ENCODE assay signal across 26 cellular contexts in genomic region chr3:171569571-171570132, GRCh38.
DNase-seq lines count a peak whose midpoint lies in the region; ATAC-seq, FAIRE-seq and TF ChIP-seq lines count a peak whose summit lies in the region.
"Had no signal": no experiment of that assay in that cellular context is flagged by ENCODE, and none has a peak within 500 bp of the region (broad histone marks: within the 10 kb centered on the region; RNA-seq: fewer than 3 reads in every experiment).

No MANE protein-coding gene starts in this region.

- no peak overlapping the region for H3K27ac ChIP-seq in C4-2B
- no peak overlapping the region for H3K27ac ChIP-seq in GM12878 (ENCODE audit: control insufficient read depth, insufficient read depth)
- H3K27ac ChIP-seq in dorsolateral prefrontal cortex = no peak overlapping the region
- H3K27ac ChIP-seq: esophagus squamous epithelium, PC-9, sigmoid colon, SJSA1 had no signal

- no peak overlapping the region for H3K4me3 Mint-ChIP-seq in nephron
- H3K4me3 Mint-ChIP-seq: activated CD8-positive, alpha-beta T cell treated with anti-CD3 and anti-CD28 coated beads for 36 hours; CD4-positive, alpha-beta T cell; natural killer cell treated with Interleukin-12 subunit alpha and Interleukin-12 subunit beta and Interleukin-15 and Interleukin-18, amount 100 ng/mL, for 72 hours; stimulated activated effector memory CD8-positive, alpha-beta T cell treated with anti-CD3 and anti-CD28 coated beads, Interleukin-12 subunit alpha, Interleukin-12 subunit beta, amount 100 ng/mL, for 72 hours had no signal

- peak; percentile 30 for DNase-seq in HT1080 (ENCODE audit: low read depth)
- DNase-seq in GM12878 (ENCODE audit: low read depth, low spot score) = no peak
- no peak for DNase-seq in amygdala (lab: John Stamatoyannopoulos, UW)
- no peak for DNase-seq in dorsolateral prefrontal cortex
- DNase-seq: activated CD4-positive, CD25-positive, alpha-beta regulatory T cell; activated CD8-positive, alpha-beta T cell treated with anti-CD3 and anti-CD28 coated beads for 36 hours; activated naive CD4-positive, alpha-beta T cell treated with Interleukin-2 at 50 U/mL for 16 hours; activated T-cell treated with anti-CD3 and anti-CD28 coated beads, Interleukin-2, amount 50 U/mL, for 1 hour; caudate nucleus; CD4-positive, alpha-beta T cell; effector CD4-positive, alpha-beta T cell; esophagus squamous epithelium; glutamatergic neuron; left colon; NCI-H1694 treated with DMSO at 0.1 percent for 48 hours; NCI-H69; sigmoid colon; T-helper 9 cell had no signal

- TF ChIP-seq EP300 in GM12878 (IDR thresholded peaks at IDR 0.05; ENCODE audit: borderline replicate concordance in 1 of 2, control insufficient read depth in 1 of 2, low read depth in 2 of 2, low read length in 2 of 2) = no peak

- H3K36me3 ChIP-seq in GM12878 (ENCODE audit: control insufficient read depth in 2 of 2, insufficient read depth in 2 of 2, low read length in 1 of 2) = no peaks in the 10 kb centered on the region
- H3K36me3 ChIP-seq: esophagus squamous epithelium, sigmoid colon, SJSA1 had no signal

- no peaks in the 10 kb centered on the region for H4K20me1 ChIP-seq in GM12878 (ENCODE audit: control insufficient read depth, insufficient read depth)

- H3K27me3 ChIP-seq in GM12878 (replicated peaks in 1 of 2; ENCODE audit: control insufficient read depth in 2 of 2, insufficient read depth in 2 of 2, low read length in 1 of 2) (no peaks in the 10 kb centered on the region), dorsolateral prefrontal cortex (no peaks in the 10 kb centered on the region)
- H3K27me3 ChIP-seq: esophagus squamous epithelium, sigmoid colon, SJSA1 had no signal

- POLR2A ChIA-PET in GM12878 (lab: Charles Lee) = no interaction called here

- H3K4me1 Mint-ChIP-seq in nephron = peaks cover 22% of the 10 kb centered on the region

- SMC1A ChIA-PET in GM12878 (lab: Charles Lee; ENCODE audit: uncharacterized antibody, unreplicated experiment) = interaction anchor here (1.4 to 1.7 kb wide), 3 partner anchors 203 to 608 kb away, joined by 4 to 7 read pairs (median 7); no protein-coding TSS in a partner anchor

- H3K27ac Mint-ChIP-seq in nephron = peak overlapping the region in 2 of 3 experiments; percentile 33 to 84
- H3K27ac Mint-ChIP-seq: activated CD8-positive, alpha-beta T cell treated with anti-CD3 and anti-CD28 coated beads for 36 hours; CD4-positive, alpha-beta T cell; natural killer cell treated with Interleukin-12 subunit alpha and Interleukin-12 subunit beta and Interleukin-15 and Interleukin-18, amount 100 ng/mL, for 72 hours; stimulated activated effector memory CD8-positive, alpha-beta T cell treated with anti-CD3 and anti-CD28 coated beads, Interleukin-12 subunit alpha, Interleukin-12 subunit beta, amount 100 ng/mL, for 72 hours had no signal

- intact Hi-C loops in GM12878 (cut with micrococcal nuclease; ENCODE audit: unreplicated experiment) (loop anchor here (5.0 to 10.0 kb wide), 5 partner anchors 225 to 607 kb away; no protein-coding TSS in a partner anchor), dorsolateral prefrontal cortex (cut with DNase I) (loop anchor here (5.0 to 10.0 kb wide), 7 partner anchors 105 to 607 kb away; partner anchors contain the start of gene TNIK (in 2 of the 2))

- H3K4me2 ChIP-seq in GM12878 (ENCODE audit: control insufficient read depth, insufficient read depth) = no peak overlapping the region
- H3K4me2 ChIP-seq: PC-9 had no signal

- no peak for TF ChIP-seq POLR2A in GM12878 (IDR thresholded peaks at IDR 0.05; ENCODE audit: low read depth, low read length)

- RAD21 ChIA-PET in GM12878 (lab: Charles Lee; ENCODE audit: unreplicated experiment) = no interaction called here

- ATAC-seq in GM12878 (peak; percentile 71), GM18867 (IDR thresholded peaks at IDR 0.05; ENCODE audit: unreplicated experiment) (no peak), HG03457 (IDR thresholded peaks at IDR 0.05; ENCODE audit: unreplicated experiment) (no peak)
- ATAC-seq: activated CD8-positive, alpha-beta T cell treated with anti-CD3 and anti-CD28 coated beads for 36 hours; left colon; natural killer cell treated with Interleukin-12 subunit alpha and Interleukin-12 subunit beta and Interleukin-15 and Interleukin-18, amount 100 ng/mL, for 72 hours; stimulated activated effector memory CD8-positive, alpha-beta T cell treated with anti-CD3 and anti-CD28 coated beads, Interleukin-12 subunit alpha, Interleukin-12 subunit beta, amount 100 ng/mL, for 72 hours had no signal

- no peak for TF ChIP-seq RAD21 in GM12878 (IDR thresholded peaks at IDR 0.05; ENCODE audit: insufficient read depth, low read depth, low read length)

- H3K9ac ChIP-seq in GM12878 (ENCODE audit: control insufficient read depth, insufficient read depth, low read length) = no peak overlapping the region

- H2AFZ ChIP-seq in GM12878 (ENCODE audit: control insufficient read depth, low read depth, low read length) = no peak overlapping the region
- H2AFZ ChIP-seq: PC-9 had no signal

- no peaks in the 10 kb centered on the region for H3K79me2 ChIP-seq in GM12878 (ENCODE audit: control insufficient read depth, insufficient read depth, low read length)

- 83% methylated on average over 7 of the region's 7 CpGs for WGBS in GM12878 (ENCODE audit: insufficient coverage, insufficient replicate concordance, low lambda C conversion rate, missing lambda C conversion rate)

- H3K9me3 Mint-ChIP-seq in nephron = peaks cover 22% of the 10 kb centered on the region
- H3K9me3 Mint-ChIP-seq: CD4-positive, alpha-beta T cell; natural killer cell treated with Interleukin-12 subunit alpha and Interleukin-12 subunit beta and Interleukin-15 and Interleukin-18, amount 100 ng/mL, for 72 hours; stimulated activated effector memory CD8-positive, alpha-beta T cell treated with anti-CD3 and anti-CD28 coated beads, Interleukin-12 subunit alpha, Interleukin-12 subunit beta, amount 100 ng/mL, for 72 hours had no signal

- no peak for FAIRE-seq in GM12878 (lab: Jason Lieb, UNC)

- no TSS peak for BruUV-seq in GM12878 (replicated peaks; lab: Mats Ljungman, UMichigan)

- TF ChIP-seq CTCF in C4-2B (conservative IDR thresholded peaks at IDR 0.05) = peak; percentile 25
- 0 out of 6 replicates have a peak, but pooled peaks of 1 of the 3 experiments have one; percentile 13 for TF ChIP-seq CTCF in GM12878 (IDR thresholded peaks at IDR 0.05 in 2 of 3, conservative IDR thresholded peaks at IDR 0.05 in 1 of 3; ENCODE audit: control insufficient read depth in 2 of 3, extremely low read depth in 1 of 3, insufficient read depth in 1 of 3, low read depth in 3 of 3, low read length in 3 of 3)
- TF ChIP-seq CTCF in nephron (IDR thresholded peaks at IDR 0.05; ENCODE audit: unreplicated experiment in 3 of 3) = no peak
- no peak for TF ChIP-seq CTCF in dorsolateral prefrontal cortex (IDR thresholded peaks at IDR 0.05 in 54 of 56, conservative IDR thresholded peaks at IDR 0.05 in 2 of 56; ENCODE audit: low read depth in 1 of 56, partially characterized antibody in 56 of 56)

- no peaks in the 10 kb centered on the region for H3K36me3 Mint-ChIP-seq in nephron (ENCODE audit: low read depth)
- H3K36me3 Mint-ChIP-seq: natural killer cell treated with Interleukin-12 subunit alpha and Interleukin-12 subunit beta and Interleukin-15 and Interleukin-18, amount 100 ng/mL, for 72 hours; stimulated activated effector memory CD8-positive, alpha-beta T cell treated with anti-CD3 and anti-CD28 coated beads, Interleukin-12 subunit alpha, Interleukin-12 subunit beta, amount 100 ng/mL, for 72 hours had no signal

- no peaks in the 10 kb centered on the region for H3K4me1 ChIP-seq in GM12878 (ENCODE audit: control insufficient read depth, insufficient read depth, low read length)
- H3K4me1 ChIP-seq: esophagus squamous epithelium, sigmoid colon, SJSA1 had no signal

- CTCF ChIA-PET in GM12878 (lab: Yijun Ruan, JAX) = interaction anchor here (1.0 to 1.9 kb wide), 4 partner anchors 264 to 608 kb away, joined by 3 to 6 read pairs (median 5); no protein-coding TSS in a partner anchor

- no peak overlapping the region for H3K4me3 ChIP-seq in GM12878
- no peak overlapping the region for H3K4me3 ChIP-seq in dorsolateral prefrontal cortex
- H3K4me3 ChIP-seq: esophagus squamous epithelium, PC-9, sigmoid colon, SJSA1 had no signal

- no peaks in the 10 kb centered on the region for H3K27me3 Mint-ChIP-seq in nephron (ENCODE audit: low read depth)

- in situ Hi-C loops in GM12878 (cut with MboI) = loop anchor here (5.0 kb wide), 3 partner anchors 412 to 607 kb away; no protein-coding TSS in a partner anchor

- no peaks in the 10 kb centered on the region; the same call in 2 of the 3 replicates for H3K9me3 ChIP-seq in GM12878 (replicated peaks; ENCODE audit: control insufficient read depth, insufficient read depth, low read length)
- H3K9me3 ChIP-seq: esophagus squamous epithelium, sigmoid colon, SJSA1 had no signal

TF ChIP-seq in GM12878, 131 proteins besides CTCF, POLR2A, EP300 and RAD21 (continues in another document):
- TF ChIP-seq MEF2B (IDR thresholded peaks at IDR 0.05; ENCODE audit: partially characterized antibody, poor library complexity, severe bottlenecking) (no peak), E4F1 (IDR thresholded peaks at IDR 0.05; ENCODE audit: borderline replicate concordance, partially characterized antibody) (no peak), SMAD1 (IDR thresholded peaks at IDR 0.05; ENCODE audit: low read depth, partially characterized antibody) (no peak), JUNB (IDR thresholded peaks at IDR 0.05) (no peak), MTA2 (IDR thresholded peaks at IDR 0.05; ENCODE audit: low read depth) (no peak)
